Comparison of ENCODE assay signal across 15 cellular contexts in the genomic region with DNA sequence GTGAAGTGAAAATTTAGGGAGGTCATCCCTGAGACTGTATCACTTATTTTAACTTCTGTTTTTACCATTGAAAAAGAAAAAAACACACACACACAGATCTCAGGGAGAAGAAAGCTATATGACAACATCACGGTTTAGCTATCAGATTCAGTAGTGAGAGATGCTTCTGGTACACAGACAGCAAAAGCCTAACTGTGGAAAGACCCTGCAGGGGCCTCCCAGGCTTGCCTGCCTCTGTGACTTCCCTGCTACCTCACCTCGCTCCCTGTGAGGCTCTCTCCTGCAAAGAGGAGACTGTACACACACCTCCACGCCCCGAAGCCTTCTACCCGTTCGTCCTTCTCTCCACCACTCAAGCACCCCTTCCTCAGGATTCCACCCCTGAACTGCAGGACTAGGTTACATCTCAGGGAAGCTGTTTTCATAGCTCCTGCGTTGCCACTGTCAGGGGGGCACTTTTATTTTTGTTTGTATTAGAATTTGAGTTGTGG.
DNase-seq lines count a peak whose midpoint lies in the region; ATAC-seq and TF ChIP-seq lines count a peak whose summit lies in the region.
"Had no signal": no experiment of that assay in that cellular context is flagged by ENCODE, and none has a peak within 500 bp of the region (broad histone marks: within the 10 kb centered on the region; RNA-seq: fewer than 3 reads in every experiment).

No MANE protein-coding gene starts in this region.

- H3K36me3 ChIP-seq in CD8-positive, alpha-beta T cell (ENCODE audit: insufficient read depth, low read length), result no peaks in the 10 kb centered on the region

- no peak for TF ChIP-seq CTCF in CD8-positive, alpha-beta T cell (IDR thresholded peaks at IDR 0.05)
- TF ChIP-seq CTCF in GM13976 (IDR thresholded peaks at IDR 0.05; ENCODE audit: borderline replicate concordance, control extremely low read depth, extremely low read depth, insufficient read depth, missing control alignments), result no peak

- H3K4me1 ChIP-seq in CD8-positive, alpha-beta T cell (ENCODE audit: insufficient read depth, low read length), result no peaks in the 10 kb centered on the region

- H3K27ac Mint-ChIP-seq in CD8-positive, alpha-beta T cell, result peak overlapping the region; percentile 71
- peak overlapping the region; percentile 39 for H3K27ac Mint-ChIP-seq in activated T-helper 2 cell treated with anti-CD3 and anti-CD28 coated beads, Interferon-gamma antibody, Interleukin-2, Interleukin-4, amounts not matched to agents 10 μg/mL and 5 μg/mL and 100 μg/mL, durations not matched to agents 14 hours and 24 hours and 36 hours
- H3K27ac Mint-ChIP-seq in naive thymus-derived CD8-positive, alpha-beta T cell, result peak overlapping the region in 7 of 10 donors; percentile 68 to 94 (median 87)

- peaks cover 3% of the 10 kb centered on the region for H3K4me1 Mint-ChIP-seq in CD8-positive, alpha-beta T cell (ENCODE audit: low read depth)
- peaks cover 8% of the 10 kb centered on the region for H3K4me1 Mint-ChIP-seq in activated T-helper 2 cell treated with anti-CD3 and anti-CD28 coated beads, Interferon-gamma antibody, Interleukin-2, Interleukin-4, amounts not matched to agents 10 μg/mL and 5 μg/mL and 100 μg/mL, durations not matched to agents 14 hours and 24 hours and 36 hours (ENCODE audit: low read depth)
- peaks cover 0 to 20% (median 8%) of the 10 kb centered on the region in 4 donors for H3K4me1 Mint-ChIP-seq in naive thymus-derived CD8-positive, alpha-beta T cell

- no peak overlapping the region for H3K27ac ChIP-seq in CD8-positive, alpha-beta T cell (ENCODE audit: low read depth, low read length)
- H3K27ac ChIP-seq: HL-60 had no signal

- no peaks in the 10 kb centered on the region for H3K27me3 ChIP-seq in CD8-positive, alpha-beta T cell (ENCODE audit: insufficient read depth, low read length)

- POLR2A ChIA-PET in CD8-positive, alpha-beta T cell (lab: Charles Lee), result no interaction called here
- POLR2A ChIA-PET in naive thymus-derived CD8-positive, alpha-beta T cell (lab: Charles Lee), result interaction anchor here (2.1 kb wide), 1 partner anchor 162 kb away, joined by 14 read pairs; the partner anchor contains the start of gene ZBTB14

- no peak for ATAC-seq in CD8-positive, alpha-beta T cell
- peak; percentile 29 for ATAC-seq in GM18868 (IDR thresholded peaks at IDR 0.05; ENCODE audit: unreplicated experiment)
- peak in 1 of 2 donors; percentile 35 for ATAC-seq in naive thymus-derived CD8-positive, alpha-beta T cell
- ATAC-seq: Panc1 had no signal

- H3K27me3 Mint-ChIP-seq in CD8-positive, alpha-beta T cell (ENCODE audit: low read depth), result peaks cover 4% of the 10 kb centered on the region
- no peaks in the 10 kb centered on the region for H3K27me3 Mint-ChIP-seq in activated T-helper 2 cell treated with anti-CD3 and anti-CD28 coated beads, Interferon-gamma antibody, Interleukin-2, Interleukin-4, amounts not matched to agents 10 μg/mL and 5 μg/mL and 100 μg/mL, durations not matched to agents 14 hours and 24 hours and 36 hours (ENCODE audit: low read depth)
- H3K27me3 Mint-ChIP-seq in naive thymus-derived CD8-positive, alpha-beta T cell, result peaks cover 0 to 19% (median 0%) of the 10 kb centered on the region in 5 donors

- peak overlapping the region; percentile 10 for H3K4me3 ChIP-seq in CD8-positive, alpha-beta T cell (ENCODE audit: low read depth, low read length)

- H3K4me3 Mint-ChIP-seq in CD8-positive, alpha-beta T cell, result no peak overlapping the region
- peak overlapping the region; percentile 30 for H3K4me3 Mint-ChIP-seq in activated T-helper 2 cell treated with anti-CD3 and anti-CD28 coated beads, Interferon-gamma antibody, Interleukin-2, Interleukin-4, amounts not matched to agents 10 μg/mL and 5 μg/mL and 100 μg/mL, durations not matched to agents 14 hours and 24 hours and 36 hours (ENCODE audit: low read depth)
- H3K4me3 Mint-ChIP-seq in naive thymus-derived CD8-positive, alpha-beta T cell, result peak overlapping the region in 7 of 10 donors; percentile 58 to 82 (median 67)
- H3K4me3 Mint-ChIP-seq: neural crest cell had no signal

- H3K36me3 Mint-ChIP-seq in CD8-positive, alpha-beta T cell, result no peaks in the 10 kb centered on the region
- H3K36me3 Mint-ChIP-seq in activated T-helper 2 cell treated with anti-CD3 and anti-CD28 coated beads, Interferon-gamma antibody, Interleukin-2, Interleukin-4, amounts not matched to agents 10 μg/mL and 5 μg/mL and 100 μg/mL, durations not matched to agents 14 hours and 24 hours and 36 hours (ENCODE audit: low read depth), result no peaks in the 10 kb centered on the region
- H3K36me3 Mint-ChIP-seq in naive thymus-derived CD8-positive, alpha-beta T cell, result no peaks in the 10 kb centered on the region

- intact Hi-C loops in CD8-positive, alpha-beta T cell (cut with DNase I, micrococcal nuclease), result no loop called here
- intact Hi-C loops in activated T-helper 2 cell treated with anti-CD3 and anti-CD28 coated beads, Interferon-gamma antibody, Interleukin-2, Interleukin-4, amounts not matched to agents 10 μg/mL and 5 μg/mL and 100 μg/mL, durations not matched to agents 14 hours and 24 hours and 36 hours (cut with micrococcal nuclease), result loop anchor here (5.0 kb wide), 1 partner anchor 160 kb away; the partner anchor contains the start of gene ZBTB14

- no peaks in the 10 kb centered on the region for H3K9me3 ChIP-seq in CD8-positive, alpha-beta T cell (ENCODE audit: low read length)

- CTCF ChIA-PET in CD8-positive, alpha-beta T cell (lab: Charles Lee), result no interaction called here

- DNase-seq in CD8-positive, alpha-beta T cell, result no peak
- DNase-seq in activated T-helper 2 cell treated with anti-CD3 and anti-CD28 coated beads, Interferon-gamma antibody, Interleukin-2, Interleukin-4, amounts not matched to agents 10 μg/mL and 5 μg/mL and 100 μg/mL, durations not matched to agents 14 hours and 24 hours and 36 hours (ENCODE audit: low spot score), result no peak
- no peak for DNase-seq in naive thymus-derived CD8-positive, alpha-beta T cell
- DNase-seq in DMS79 (lab: John Stamatoyannopoulos, UW) (no peak), GM13976 (ENCODE audit: low spot score) (no peak), NCI-H1436 treated with DMSO at 0.1 percent for 48 hours (lab: John Stamatoyannopoulos, UW) (no peak), COLO668 (lab: John Stamatoyannopoulos, UW; ENCODE audit: unreplicated experiment) (no peak)
- DNase-seq: activated CD4-positive, alpha-beta T cell treated with anti-CD3 and anti-CD28 coated beads, Interleukin-2, amount 50 U/mL, for 48 hours; Karpas-422; NCI-H146; NCI-H510A had no signal

- no peaks in the 10 kb centered on the region for H3K9me3 Mint-ChIP-seq in CD8-positive, alpha-beta T cell
- no peaks in the 10 kb centered on the region for H3K9me3 Mint-ChIP-seq in activated T-helper 2 cell treated with anti-CD3 and anti-CD28 coated beads, Interferon-gamma antibody, Interleukin-2, Interleukin-4, amounts not matched to agents 10 μg/mL and 5 μg/mL and 100 μg/mL, durations not matched to agents 14 hours and 24 hours and 36 hours
- H3K9me3 Mint-ChIP-seq in naive thymus-derived CD8-positive, alpha-beta T cell, result no peaks in the 10 kb centered on the region
- H3K9me3 Mint-ChIP-seq: neural crest cell had no signal

- in situ Hi-C loops in GM13976 (cut with MboI; ENCODE audit: low sequenced_read_pairs, unreplicated experiment), result no loop called here
